1 cellular context compared by ENCODE assay signal in genomic region chr12:49552014-49552413, GRCh38.
TF ChIP-seq lines count a peak whose summit lies in the region.

No MANE protein-coding gene starts in this region.

TF ChIP-seq in HCT116, 20 proteins besides CTCF, POLR2A, EP300 and RAD21:
- TF ChIP-seq YY1 (IDR thresholded peaks at IDR 0.05; ENCODE audit: extremely low read depth, insufficient replicate concordance, low read depth, low read length) (no peak), ZFX (IDR thresholded peaks at IDR 0.05) (no peak), POLR2AphosphoS5 (IDR thresholded peaks at IDR 0.05; ENCODE audit: low read depth, low read length) (peak; percentile 31; the same call in 1 of the 2 replicates), CBX3 (IDR thresholded peaks at IDR 0.05; ENCODE audit: low read depth) (no peak), SRF (IDR thresholded peaks at IDR 0.05; ENCODE audit: low read depth) (no peak), EGR1 (IDR thresholded peaks at IDR 0.05; ENCODE audit: low read depth) (no peak), SIN3A (IDR thresholded peaks at IDR 0.05; ENCODE audit: low read depth) (no peak)
